ENCODE assay signal across 8 cellular contexts in the genomic region with DNA sequence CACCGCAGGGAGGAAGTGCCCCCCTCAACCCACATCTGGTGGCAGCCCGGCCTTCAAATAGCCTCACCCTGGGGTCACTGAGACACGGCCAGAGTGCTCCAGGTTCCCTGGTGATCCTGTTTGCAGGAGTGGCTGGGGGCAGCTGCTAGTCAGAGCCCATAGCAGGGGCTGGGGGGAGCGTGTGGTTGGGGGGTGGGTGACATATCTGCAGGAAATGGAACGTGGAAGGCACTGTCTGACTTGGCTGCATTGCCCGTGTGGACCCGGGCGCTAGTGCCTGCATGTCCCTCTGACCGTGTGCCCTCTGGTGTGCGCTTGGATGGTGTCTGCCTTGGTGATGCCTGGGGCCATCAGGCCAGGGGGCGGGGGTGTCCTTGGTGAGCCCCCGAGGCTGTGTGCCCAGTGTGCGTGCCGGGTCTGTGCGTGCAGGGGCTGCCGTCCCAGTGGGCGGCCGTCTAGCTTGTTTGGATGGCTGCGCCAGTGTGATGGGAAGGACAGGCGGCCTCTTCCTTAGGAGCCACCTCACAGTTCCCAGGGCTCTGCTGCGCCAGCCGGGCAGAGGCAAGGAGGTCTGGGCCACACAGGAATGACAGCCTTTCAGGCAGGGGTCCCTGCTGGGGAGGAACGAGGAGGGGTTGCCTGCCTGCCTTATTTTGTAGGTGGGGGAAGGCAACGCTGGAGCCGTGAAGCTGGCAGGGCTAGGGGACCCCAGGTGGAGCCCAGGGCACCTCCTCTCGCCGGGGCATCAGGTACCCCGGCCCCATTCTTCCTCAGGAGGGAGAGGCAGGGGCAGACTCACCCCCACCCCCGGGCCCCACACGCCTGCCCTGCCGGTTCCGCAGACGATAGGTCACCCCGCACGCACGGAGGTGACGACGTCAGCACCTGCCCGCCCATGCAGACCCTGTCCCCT. TPM values are rescaled to one million over a fixed set of nuclear protein-coding genes. Genes with fewer than 3 reads are reported as not detected.
DNase-seq lines count a peak whose midpoint lies in the region; ATAC-seq and TF ChIP-seq lines count a peak whose summit lies in the region.

No MANE protein-coding gene starts in this region.

- intact Hi-C loops in uterus (cut with DNase I; ENCODE audit: low total_unique reads) = no loop called here

- H3K9me3 ChIP-seq in CD4-positive, CD25-positive, alpha-beta regulatory T cell (ENCODE audit: control insufficient read depth in 2 of 2, low read length in 2 of 2) = no peaks in the 10 kb centered on the region
- H3K9me3 ChIP-seq in MM.1S (replicated peaks; ENCODE audit: insufficient read depth, low read length) (no peaks in the 10 kb centered on the region), uterus (no peaks in the 10 kb centered on the region)

- no peak overlapping the region for H3K27ac ChIP-seq in CD4-positive, CD25-positive, alpha-beta regulatory T cell (ENCODE audit: insufficient read depth, low read length, poor library complexity, severe bottlenecking)
- H3K27ac ChIP-seq in MM.1S (ENCODE audit: low read length) (no peak overlapping the region), cingulate gyrus (ENCODE audit: low read depth, low read length) (peak overlapping the region; percentile 94), uterus (no peak overlapping the region)

- peaks cover 15% of the 10 kb centered on the region for H3K4me1 ChIP-seq in CD4-positive, CD25-positive, alpha-beta regulatory T cell (ENCODE audit: control insufficient read depth, insufficient read depth, low read length, poor library complexity, severe bottlenecking)
- H3K4me1 ChIP-seq in MM.1S (ENCODE audit: low read length) (peaks cover 27% of the 10 kb centered on the region), uterus (peaks cover 0 to 12% of the 10 kb centered on the region in 2 donors)

- H3K27me3 ChIP-seq in CD4-positive, CD25-positive, alpha-beta regulatory T cell (ENCODE audit: control insufficient read depth, insufficient read depth, low read length) = no peaks in the 10 kb centered on the region
- no peaks in the 10 kb centered on the region for H3K27me3 ChIP-seq in MM.1S (replicated peaks; ENCODE audit: insufficient read depth, low read length)
- no peaks in the 10 kb centered on the region for H3K27me3 ChIP-seq in uterus

- peak; percentile 6 for ATAC-seq in CD4-positive, CD25-positive, alpha-beta regulatory T cell (ENCODE audit: low read depth in 2 of 2)
- ATAC-seq in GM19455 (IDR thresholded peaks at IDR 0.05; ENCODE audit: unreplicated experiment) (no peak), HG03196 (IDR thresholded peaks at IDR 0.05; ENCODE audit: unreplicated experiment) (no peak), GM19467 (IDR thresholded peaks at IDR 0.05; ENCODE audit: unreplicated experiment) (no peak)

- peak overlapping the region; percentile 38; the same call in 1 of the 2 replicates for H3K4me2 ChIP-seq in MM.1S (ENCODE audit: low read depth, low read length)

- DNase-seq in CD4-positive, CD25-positive, alpha-beta regulatory T cell = no peak
- DNase-seq in MM.1S (no peak), mesothelial cell of epicardium (ENCODE audit: low spot score in 2 of 2, unreplicated experiment in 2 of 2) (no peak), uterus (no peak)

- H4K20me1 ChIP-seq in MM.1S (ENCODE audit: insufficient read depth, low read length) = no peaks in the 10 kb centered on the region

- H3K9ac ChIP-seq in MM.1S (ENCODE audit: low read length) = no peak overlapping the region; the same call in 1 of the 2 replicates

- no peak for TF ChIP-seq POLR2A in uterus (IDR thresholded peaks at IDR 0.05)

- H3F3A ChIP-seq in MM.1S (ENCODE audit: insufficient read depth, low read length) = peaks cover 10% of the 10 kb centered on the region

- TF ChIP-seq CTCF in MM.1S (IDR thresholded peaks at IDR 0.05; ENCODE audit: low read length) (no peak), mesothelial cell of epicardium (IDR thresholded peaks at IDR 0.05; ENCODE audit: unreplicated experiment) (no peak), uterus (IDR thresholded peaks at IDR 0.05) (no peak)

- no peaks in the 10 kb centered on the region for H3K36me3 ChIP-seq in CD4-positive, CD25-positive, alpha-beta regulatory T cell (ENCODE audit: control insufficient read depth, insufficient read depth, low read length)
- no peaks in the 10 kb centered on the region for H3K36me3 ChIP-seq in MM.1S (replicated peaks; ENCODE audit: insufficient read depth, low read length)
- H3K36me3 ChIP-seq in uterus = no peaks in the 10 kb centered on the region

- peaks cover 0 to 28% (median 0%) of the 10 kb centered on the region in 4 donors for H3K4me1 Mint-ChIP-seq in CD4-positive, CD25-positive, alpha-beta regulatory T cell
- peaks cover 19% of the 10 kb centered on the region for H3K4me1 Mint-ChIP-seq in mesothelial cell of epicardium

- peak overlapping the region in 2 of 4 donors; percentile 74 to 80 for H3K4me3 Mint-ChIP-seq in CD4-positive, CD25-positive, alpha-beta regulatory T cell
- peak overlapping the region; percentile 83 for H3K4me3 Mint-ChIP-seq in mesothelial cell of epicardium

- H3K27me3 Mint-ChIP-seq in CD4-positive, CD25-positive, alpha-beta regulatory T cell = peaks cover 4% of the 10 kb centered on the region
- H3K27me3 Mint-ChIP-seq in mesothelial cell of epicardium (ENCODE audit: low read depth) = peaks cover 18% of the 10 kb centered on the region

- H2AFZ ChIP-seq in MM.1S (ENCODE audit: low read length) = no peak overlapping the region

- no peak overlapping the region for H3K27ac Mint-ChIP-seq in CD4-positive, CD25-positive, alpha-beta regulatory T cell
- no peak overlapping the region for H3K27ac Mint-ChIP-seq in mesothelial cell of epicardium

- H3K9me3 Mint-ChIP-seq in CD4-positive, CD25-positive, alpha-beta regulatory T cell = no peaks in the 10 kb centered on the region
- no peaks in the 10 kb centered on the region for H3K9me3 Mint-ChIP-seq in mesothelial cell of epicardium

- no peaks in the 10 kb centered on the region for H3K9me2 ChIP-seq in MM.1S (replicated peaks; ENCODE audit: insufficient read depth, low read length)

- no peak overlapping the region for H3K4me3 ChIP-seq in CD4-positive, CD25-positive, alpha-beta regulatory T cell (ENCODE audit: low read depth, low read length)
- no peak overlapping the region; the same call in 1 of the 2 replicates for H3K4me3 ChIP-seq in MM.1S (ENCODE audit: low read length)
- no peak overlapping the region for H3K4me3 ChIP-seq in uterus

- H3K36me3 Mint-ChIP-seq in CD4-positive, CD25-positive, alpha-beta regulatory T cell = no peaks in the 10 kb centered on the region
- no peaks in the 10 kb centered on the region for H3K36me3 Mint-ChIP-seq in mesothelial cell of epicardium

- H3K79me2 ChIP-seq in MM.1S (ENCODE audit: low read length) = no peaks in the 10 kb centered on the region

RNA-seq across cellular contexts. Expression of a gene that starts 0.6 kb away (rescaled TPM):
- 0.52 TPM for total RNA-seq in CD4-positive, CD25-positive, alpha-beta regulatory T cell
- under 1 TPM in 2 of 4 donors, not detected in 2; 0.15 to 0.40 TPM for polyA plus RNA-seq in CD4-positive, CD25-positive, alpha-beta regulatory T cell
- total RNA-seq in mesothelial cell of epicardium = 17.3 to 18.6 TPM (median 17.4 TPM) in 3 replicates
- total RNA-seq in uterus = 10 to 100 TPM; 16.0 to 89.4 (median 56.1) TPM

RNA-seq across cellular contexts. Expression of a gene that starts 14.7 kb away (rescaled TPM):
- 17.5 TPM for total RNA-seq in CD4-positive, CD25-positive, alpha-beta regulatory T cell
- polyA plus RNA-seq in CD4-positive, CD25-positive, alpha-beta regulatory T cell = 10 to 100 TPM in 1 of 4 donors, 1 to 10 TPM in 3; 6.3 to 11.5 (median 8.4) TPM
- total RNA-seq in mesothelial cell of epicardium = 27.1 to 29.4 TPM (median 28.9 TPM) in 3 replicates
- total RNA-seq in uterus = 100 to 1,000 TPM in 1 of 4 donors, 10 to 100 TPM in 3; 22.4 to 157 (median 43.0) TPM

Comparison
In these comparisons a context has a peak if more than half of its experiments do, and no peak if none do; other contexts are left out.
1. ATAC-seq: peak in CD4-positive, CD25-positive, alpha-beta regulatory T cell (2 of 2); none in GM19455 (single experiment), HG03196 (single experiment) and GM19467 (single experiment).
2. RNA of a gene that starts 0.6 kb away (total RNA-seq): 16.0 to 89.4 TPM in uterus and 17.3 to 18.6 TPM in mesothelial cell of epicardium; 0.52 TPM in CD4-positive, CD25-positive, alpha-beta regulatory T cell (single experiment); every median in the first group is over 10 times any median in the second.